14 cellular contexts compared by ENCODE assay signal in the genomic region with DNA sequence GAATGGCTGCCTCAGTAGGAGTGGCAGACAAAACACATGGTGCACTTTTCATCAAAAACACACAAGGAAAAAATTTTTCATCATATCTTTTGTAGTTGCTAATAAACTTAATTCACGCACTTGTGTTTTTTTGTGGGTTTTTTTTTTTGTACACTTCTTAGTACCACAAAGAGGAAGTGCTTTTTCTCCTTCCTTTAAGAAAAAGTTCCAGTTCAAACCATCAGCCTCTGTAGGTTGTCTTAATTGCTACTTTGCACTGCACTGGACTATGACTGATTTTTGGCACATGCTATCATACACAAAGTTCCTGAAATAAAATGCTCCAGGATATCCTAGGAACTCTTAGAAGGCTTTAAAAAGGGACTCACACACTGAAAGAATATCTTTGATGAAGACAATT. TPM values are rescaled to one million over a fixed set of nuclear protein-coding genes. Genes with fewer than 3 reads are reported as not detected.
"Had no signal": no experiment of that assay in that cellular context is flagged by ENCODE, and none has a peak within 500 bp of the region (broad histone marks: within the 10 kb centered on the region; RNA-seq: fewer than 3 reads in every experiment).

A gene (plus strand): TSS at position 242 of the 400 bp plus-strand sequence. CDS start 681 bp downstream, outside the sequence.

- H3K4me3 ChIP-seq: right atrium auricular region, smooth muscle cell had no signal

- H3K9me3 Mint-ChIP-seq: activated CD4-positive, alpha-beta memory T cell treated with anti-CD3 and anti-CD28 coated beads, Interleukin-2, amount 10 ng/mL, durations not matched to agents 7 days and 5 days; activated naive CD4-positive, alpha-beta T cell treated with anti-CD3 and anti-CD28 coated beads, Interleukin-2, amount 50 U/mL, for 72 hours; endodermal cell; naive thymus-derived CD8-positive, alpha-beta T cell; T-helper 2 cell treated with Interferon-gamma antibody and Interleukin-4, amounts not matched to agents 5 μg/mL and 100 μg/mL, for 36 hours had no signal

- ATAC-seq: activated naive CD4-positive, alpha-beta T cell treated with anti-CD3 and anti-CD28 coated beads, Interleukin-2, amount 50 U/mL, for 72 hours; naive thymus-derived CD8-positive, alpha-beta T cell had no signal

- H3K4me2 ChIP-seq: smooth muscle cell had no signal

- H3K36me3 ChIP-seq: brain microvascular endothelial cell, right atrium auricular region had no signal

- H3K36me3 Mint-ChIP-seq: naive thymus-derived CD8-positive, alpha-beta T cell had no signal

- H3K4me1 ChIP-seq: right atrium auricular region had no signal

- H3K27me3 ChIP-seq: brain microvascular endothelial cell, right atrium auricular region had no signal

- DNase-seq: activated CD4-positive, alpha-beta memory T cell treated with anti-CD3 and anti-CD28 coated beads, Interleukin-2, amount 10 ng/mL, durations not matched to agents 7 days and 5 days; activated effector memory CD4-positive, alpha-beta T cell treated with Interleukin-2 at 50 U/mL for 16 hours; brain microvascular endothelial cell; endodermal cell; erythroblast; hippocampal formation; midbrain; naive thymus-derived CD8-positive, alpha-beta T cell; nucleus accumbens; stimulated activated naive CD4-positive, alpha-beta T cell had no signal

- H3K9me3 ChIP-seq: right atrium auricular region had no signal

- H3K4me3 Mint-ChIP-seq: activated CD4-positive, alpha-beta memory T cell treated with anti-CD3 and anti-CD28 coated beads, Interleukin-2, amount 10 ng/mL, durations not matched to agents 7 days and 5 days; endodermal cell; naive thymus-derived CD8-positive, alpha-beta T cell; T-helper 2 cell treated with Interferon-gamma antibody and Interleukin-4, amounts not matched to agents 5 μg/mL and 100 μg/mL, for 36 hours had no signal

- H3K27ac ChIP-seq: brain microvascular endothelial cell, right atrium auricular region had no signal

- H3K27me3 Mint-ChIP-seq: activated CD4-positive, alpha-beta memory T cell treated with anti-CD3 and anti-CD28 coated beads, Interleukin-2, amount 10 ng/mL, durations not matched to agents 7 days and 5 days; naive thymus-derived CD8-positive, alpha-beta T cell had no signal

- H3K27ac Mint-ChIP-seq: activated CD4-positive, alpha-beta memory T cell treated with anti-CD3 and anti-CD28 coated beads, Interleukin-2, amount 10 ng/mL, durations not matched to agents 7 days and 5 days; activated naive CD4-positive, alpha-beta T cell treated with anti-CD3 and anti-CD28 coated beads, Interleukin-2, amount 50 U/mL, for 72 hours; endodermal cell; naive thymus-derived CD8-positive, alpha-beta T cell; T-helper 2 cell treated with Interferon-gamma antibody and Interleukin-4, amounts not matched to agents 5 μg/mL and 100 μg/mL, for 36 hours had no signal

RNA-seq across cellular contexts. Expression of the gene that starts here (rescaled TPM):
- total RNA-seq: right atrium auricular region, smooth muscle cell had no signal
- polyA plus RNA-seq: naive thymus-derived CD8-positive, alpha-beta T cell; smooth muscle cell had no signal
